ENCODE assay signal across 24 cellular contexts in genomic region chr13:32330438-32330837, GRCh38. TPM values are rescaled to one million over a fixed set of nuclear protein-coding genes. Genes with fewer than 3 reads are reported as not detected.
DNase-seq lines count a peak whose midpoint lies in the region; ATAC-seq, FAIRE-seq and TF ChIP-seq lines count a peak whose summit lies in the region.
"Had no signal": no experiment of that assay in that cellular context is flagged by ENCODE, and none has a peak within 500 bp of the region (broad histone marks: within the 10 kb centered on the region; RNA-seq: fewer than 3 reads in every experiment).

No MANE protein-coding gene starts in this region.

- peaks cover 18% of the 10 kb centered on the region for H3K4me1 Mint-ChIP-seq in HFFc6 (ENCODE audit: low read depth)
- H3K4me1 Mint-ChIP-seq: WTC11 had no signal

- H3K4me1 ChIP-seq in ACC112 (ENCODE audit: control insufficient read depth, insufficient read depth, low read length, unreplicated experiment) (peaks cover 13% of the 10 kb centered on the region), gastroesophageal sphincter (no peaks in the 10 kb centered on the region), kidney (ENCODE audit: control insufficient read depth in 1 of 2, insufficient read depth in 1 of 2, low read depth in 1 of 2, low read length in 2 of 2) (no peaks in the 10 kb centered on the region)

- no peaks in the 10 kb centered on the region for H3K79me2 ChIP-seq in ACC112 (ENCODE audit: control insufficient read depth, insufficient read depth, low read length, unreplicated experiment)

- H3K27ac ChIP-seq in ACC112 (ENCODE audit: low read depth, low read length), result peak overlapping the region; percentile 78
- H3K27ac ChIP-seq in gastroesophageal sphincter, result no peak overlapping the region
- H3K27ac ChIP-seq in kidney (ENCODE audit: low read depth in 2 of 2, low read length in 2 of 2), result no peak overlapping the region

- no peaks in the 10 kb centered on the region for H3K27me3 ChIP-seq in ACC112 (ENCODE audit: insufficient read depth, low read length)
- no peaks in the 10 kb centered on the region for H3K27me3 ChIP-seq in gastroesophageal sphincter

- peak overlapping the region; percentile 83 for H3K27ac Mint-ChIP-seq in HFFc6
- H3K27ac Mint-ChIP-seq: activated CD8-positive, alpha-beta T cell treated with anti-CD3 and anti-CD28 coated beads, Interleukin-2, amount 10 ng/mL, durations not matched to agents 7 days and 5 days; activated naive CD8-positive, alpha-beta T cell treated with anti-CD3 and anti-CD28 coated beads, Interleukin-2, amount 10 ng/mL, durations not matched to agents 7 days and 5 days; activated T-cell treated with anti-CD3 and anti-CD28 coated beads, Interleukin-2, amount 50 U/mL, for 72 hours; effector memory CD8-positive, alpha-beta T cell; T-helper 1 cell treated with Interleukin-12 subunit alpha and Interleukin-12 subunit beta and Interleukin-4 antibody, amounts not matched to agents 30 μg/mL and 1 μg/mL, for 36 hours; type B pancreatic cell had no signal

- no peaks in the 10 kb centered on the region for H3K27me3 Mint-ChIP-seq in HFFc6 (ENCODE audit: insufficient read depth)
- H3K27me3 Mint-ChIP-seq: activated naive CD8-positive, alpha-beta T cell treated with anti-CD3 and anti-CD28 coated beads, Interleukin-2, amount 10 ng/mL, durations not matched to agents 7 days and 5 days; effector memory CD8-positive, alpha-beta T cell; type B pancreatic cell had no signal

- TF ChIP-seq EP300 in gastroesophageal sphincter (IDR thresholded peaks at IDR 0.05), result no peak

- peaks cover 39% of the 10 kb centered on the region for H3K36me3 ChIP-seq in ACC112 (ENCODE audit: insufficient read depth, low read length)
- H3K36me3 ChIP-seq in gastroesophageal sphincter, result no peaks in the 10 kb centered on the region
- H3K36me3 ChIP-seq in kidney (ENCODE audit: control insufficient read depth in 1 of 2, insufficient read depth in 2 of 2, low read length in 2 of 2), result no peaks in the 10 kb centered on the region

- intact Hi-C loops in kidney (cut with DNase I), result no loop called here

- no peak for TF ChIP-seq CTCF in HFFc6 (IDR thresholded peaks at IDR 0.05)
- no peak for TF ChIP-seq CTCF in choroid plexus epithelial cell (conservative IDR thresholded peaks at IDR 0.05; ENCODE audit: low read depth, low read length)
- no peak for TF ChIP-seq CTCF in gastroesophageal sphincter (IDR thresholded peaks at IDR 0.05)
- no peak for TF ChIP-seq CTCF in kidney (IDR thresholded peaks at IDR 0.05; ENCODE audit: borderline replicate concordance, extremely low read depth, insufficient read depth)

- no peak overlapping the region for H2AFZ ChIP-seq in ACC112 (ENCODE audit: low read length, unreplicated experiment)

- peak; percentile 67 for DNase-seq in HFFc6
- peak; percentile 59 for DNase-seq in choroid plexus epithelial cell (ENCODE audit: low read depth)
- no peak for DNase-seq in effector CD8-positive, alpha-beta T cell (lab: John Stamatoyannopoulos, UW)
- no peak for DNase-seq in stimulated activated CD4-positive, alpha-beta T cell treated with anti-CD3 and anti-CD28 coated beads, Interleukin-2, amount 100 ng/mL, for 48 hours
- no peak for DNase-seq in kidney
- no peak for DNase-seq in HTR-8/SVneo (ENCODE audit: insufficient read length, low spot score)
- DNase-seq: activated CD8-positive, alpha-beta T cell treated with anti-CD3 and anti-CD28 coated beads, Interleukin-2, amount 10 ng/mL, durations not matched to agents 7 days and 5 days; activated naive CD8-positive, alpha-beta T cell treated with anti-CD3 and anti-CD28 coated beads, Interleukin-2, amount 10 ng/mL, durations not matched to agents 7 days and 5 days; activated T-cell treated with anti-CD3 and anti-CD28 coated beads, Interleukin-2, amount 50 U/mL, for 72 hours; effector memory CD8-positive, alpha-beta T cell; NCI-H1694; NCI-H510A; retina; SHP77 treated with DMSO at 0.1 percent for 48 hours; stimulated activated naive CD8-positive, alpha-beta T cell treated with anti-CD3 and anti-CD28 coated beads, Interleukin-15, Interleukin-2, amounts not matched to agents 100 U/mL and 50 U/mL, for 24 hours had no signal

- peak overlapping the region; percentile 17; the same call in 1 of the 2 replicates for H3K4me3 Mint-ChIP-seq in HFFc6
- H3K4me3 Mint-ChIP-seq: activated CD8-positive, alpha-beta T cell treated with anti-CD3 and anti-CD28 coated beads, Interleukin-2, amount 10 ng/mL, durations not matched to agents 7 days and 5 days; activated naive CD8-positive, alpha-beta T cell treated with anti-CD3 and anti-CD28 coated beads, Interleukin-2, amount 10 ng/mL, durations not matched to agents 7 days and 5 days; activated T-cell treated with anti-CD3 and anti-CD28 coated beads, Interleukin-2, amount 50 U/mL, for 72 hours; effector memory CD8-positive, alpha-beta T cell; T-helper 1 cell treated with Interleukin-12 subunit alpha and Interleukin-12 subunit beta and Interleukin-4 antibody, amounts not matched to agents 30 μg/mL and 1 μg/mL, for 36 hours; type B pancreatic cell; WTC11 had no signal

- peaks cover 28% of the 10 kb centered on the region for H3K36me3 Mint-ChIP-seq in HFFc6 (ENCODE audit: low read depth)

- peak; percentile 19 for ATAC-seq in gastroesophageal sphincter
- ATAC-seq: activated CD8-positive, alpha-beta T cell treated with anti-CD3 and anti-CD28 coated beads, Interleukin-2, amount 10 ng/mL, durations not matched to agents 7 days and 5 days; activated T-cell treated with anti-CD3 and anti-CD28 coated beads, Interleukin-2, amount 50 U/mL, for 72 hours; effector memory CD8-positive, alpha-beta T cell; stimulated activated naive CD8-positive, alpha-beta T cell treated with anti-CD3 and anti-CD28 coated beads, Interleukin-15, Interleukin-2, amounts not matched to agents 100 U/mL and 50 U/mL, for 24 hours; WTC11 had no signal

- H3K9ac ChIP-seq in kidney (ENCODE audit: low read length in 2 of 2), result no peak overlapping the region

- 84 to 100% methylated on average over 2 of the region's 2 CpGs for WGBS in gastroesophageal sphincter (ENCODE audit: low coverage in 1 of 2), 2 donors

- no peak for FAIRE-seq in kidney (lab: Jason Lieb, UNC)
- no peak for FAIRE-seq in HTR-8/SVneo (lab: Jason Lieb, UNC)
- FAIRE-seq: islet of Langerhans had no signal

- H3K9me3 ChIP-seq in gastroesophageal sphincter (no peaks in the 10 kb centered on the region), kidney (ENCODE audit: control insufficient read depth in 1 of 2, low read length in 2 of 2) (no peaks in the 10 kb centered on the region)

- no peak overlapping the region for H3K4me3 ChIP-seq in ACC112 (ENCODE audit: low read depth, low read length)
- no peak overlapping the region for H3K4me3 ChIP-seq in choroid plexus epithelial cell (ENCODE audit: low read depth, low read length)
- no peak overlapping the region for H3K4me3 ChIP-seq in gastroesophageal sphincter
- H3K4me3 ChIP-seq in kidney (ENCODE audit: low read length in 2 of 2), result no peak overlapping the region

- H3K9me3 Mint-ChIP-seq in HFFc6, result no peaks in the 10 kb centered on the region
- H3K9me3 Mint-ChIP-seq: activated naive CD8-positive, alpha-beta T cell treated with anti-CD3 and anti-CD28 coated beads, Interleukin-2, amount 10 ng/mL, durations not matched to agents 7 days and 5 days; effector memory CD8-positive, alpha-beta T cell; type B pancreatic cell had no signal

- no peak for TF ChIP-seq POLR2A in gastroesophageal sphincter (IDR thresholded peaks at IDR 0.05)

RNA-seq across cellular contexts. Expression of gene BRCA2, which starts 15.1 kb away (rescaled TPM):
- 1 to 10 TPM; 4.0 to 8.4 (median 8.2) TPM for total RNA-seq in HFFc6 (2021; fragmentation: NEBNext Ultra II Directional; extraction: Animal tissue kit (Norgen Biotek cat#: 25700))
- total RNA-seq in gastroesophageal sphincter, result 1 to 10 TPM in 1 of 4 donors, under 1 TPM in 3; 0.19 to 1.0 (median 0.72) TPM
- total RNA-seq in kidney, result 2.0 TPM
- polyA plus RNA-seq in kidney (ENCODE audit: insufficient read depth, low read depth, low replicate concordance), result 0.02 TPM

RNA-seq across cellular contexts. Expression of gene ZAR1L, which starts 15.3 kb away (rescaled TPM):
- not detected for total RNA-seq in HFFc6 (2021; fragmentation: NEBNext Ultra II Directional; extraction: Animal tissue kit (Norgen Biotek cat#: 25700))
- total RNA-seq in gastroesophageal sphincter (not detected), kidney (not detected)
- polyA plus RNA-seq in kidney (ENCODE audit: insufficient read depth, low read depth, low replicate concordance), result not detected
- total RNA-seq: A673; activated CD8-positive, alpha-beta T cell treated with anti-CD3 and anti-CD28 coated beads, Interleukin-2, amount 10 ng/mL, durations not matched to agents 7 days and 5 days; activated naive CD8-positive, alpha-beta T cell treated with anti-CD3 and anti-CD28 coated beads, Interleukin-2, amount 10 ng/mL, durations not matched to agents 7 days and 5 days; activated T-cell treated with anti-CD3 and anti-CD28 coated beads, Interleukin-2, amount 50 U/mL, for 72 hours; Daoy had no signal
- polyA plus RNA-seq: neural cell had no signal

Comparison
In these comparisons a context has a peak if more than half of its experiments do, and no peak if none do; other contexts are left out.
1. DNase-seq: peak in HFFc6 (single experiment) and choroid plexus epithelial cell (single experiment); none in effector CD8-positive, alpha-beta T cell (single experiment), stimulated activated CD4-positive, alpha-beta T cell treated with anti-CD3 and anti-CD28 coated beads, Interleukin-2, amount 100 ng/mL, for 48 hours (0 of 2), kidney (single experiment) and HTR-8/SVneo (single experiment).